18 cellular contexts compared by ENCODE assay signal in the genomic region with DNA sequence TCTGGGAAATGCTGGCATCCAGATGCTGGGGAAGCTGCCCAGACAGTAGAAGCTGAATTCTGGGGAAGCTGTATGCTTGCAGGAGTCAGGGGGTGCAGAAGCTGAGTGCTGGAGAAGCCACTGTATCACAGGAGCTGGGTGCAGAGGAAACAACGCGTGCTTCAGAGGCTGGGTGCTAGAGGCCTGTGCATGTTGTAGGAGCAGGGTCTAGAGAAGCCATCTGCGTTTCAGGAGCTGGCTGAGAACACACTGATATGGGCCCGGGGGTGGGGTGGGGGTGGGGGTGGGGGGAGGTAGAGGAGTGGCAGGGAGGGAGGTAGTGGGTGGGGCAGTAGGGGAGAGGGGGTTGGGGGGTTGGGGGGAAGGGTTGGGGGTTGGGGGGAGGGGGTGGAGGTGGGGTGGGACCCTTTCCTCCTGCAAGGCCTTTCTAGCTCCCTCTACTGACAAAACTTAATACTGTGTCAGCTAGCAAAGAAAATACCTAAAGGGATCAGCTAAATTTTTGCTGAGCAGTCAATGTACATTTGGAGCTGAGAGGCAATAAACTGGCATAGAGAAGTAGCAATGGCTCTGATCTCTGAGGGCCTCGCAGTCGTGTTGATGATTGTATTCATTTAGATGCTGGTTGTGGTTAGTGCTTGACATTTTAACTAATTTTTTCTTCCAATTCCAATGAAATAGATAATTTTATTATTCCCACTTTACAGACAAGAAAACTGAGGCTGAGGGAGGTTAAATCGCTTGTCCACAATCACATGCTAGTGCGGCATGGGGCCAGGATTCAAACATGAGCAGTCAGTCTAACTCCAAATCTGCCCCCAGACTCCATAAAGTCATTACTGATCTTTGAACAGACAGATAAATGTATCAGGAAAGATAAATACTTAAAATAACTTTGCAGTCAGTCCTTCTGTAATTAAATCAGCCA.
DNase-seq lines count a peak whose midpoint lies in the region; ATAC-seq and TF ChIP-seq lines count a peak whose summit lies in the region.
"Had no signal": no experiment of that assay in that cellular context is flagged by ENCODE, and none has a peak within 500 bp of the region (broad histone marks: within the 10 kb centered on the region; RNA-seq: fewer than 3 reads in every experiment).

No MANE protein-coding gene starts in this region.

- H3K36me3 Mint-ChIP-seq in chondrocyte (ENCODE audit: low read depth) (no peaks in the 10 kb centered on the region), osteocyte (ENCODE audit: unreplicated experiment) (no peaks in the 10 kb centered on the region)
- H3K36me3 Mint-ChIP-seq: stimulated activated naive B cell treated with anti-CD40 and anti-IgM and Interleukin-4, amounts not matched to agents 10 μg/mL and 1 μg/mL and 100 μg/mL, for 72 hours had no signal

- DNase-seq in NCI-H748 (lab: John Stamatoyannopoulos, UW; ENCODE audit: unreplicated experiment) = peak; percentile 1
- DNase-seq in NCI-H748 treated with DMSO at 0.1 percent for 48 hours (lab: John Stamatoyannopoulos, UW) = no peak
- DNase-seq in NB4 (ENCODE audit: low read depth) = no peak
- no peak for DNase-seq in chondrocyte (ENCODE audit: low spot score)
- no peak for DNase-seq in osteocyte (ENCODE audit: extremely low spot score, unreplicated experiment)
- DNase-seq in MV-4-11 (lab: John Stamatoyannopoulos, UW) = no peak
- DNase-seq in activated CD8-positive, alpha-beta memory T cell treated with anti-CD3 and anti-CD28 coated beads, Interleukin-2, amount 50 U/mL, for 4 hours = no peak
- DNase-seq: activated CD4-positive, alpha-beta T cell treated with anti-CD3 and anti-CD28 coated beads for 36 hours; activated naive CD4-positive, alpha-beta T cell; anterior cingulate cortex; GOT3; lower lobe of right lung; NCI-H187; NCI-H446 treated with DMSO at 0.1 percent for 48 hours; stimulated activated naive B cell treated with anti-CD40 and anti-IgM and Interleukin-4, amounts not matched to agents 10 μg/mL and 1 μg/mL and 100 μg/mL, for 72 hours; upper lobe of left lung had no signal

- TF ChIP-seq CTCF in NB4 (IDR thresholded peaks at IDR 0.05; ENCODE audit: low read depth, low read length) = peak; percentile 15
- peak; percentile 38 for TF ChIP-seq CTCF in chondrocyte (IDR thresholded peaks at IDR 0.05)
- peak; percentile 14 for TF ChIP-seq CTCF in osteocyte (IDR thresholded peaks at IDR 0.05)

- ATAC-seq in GM18498 (IDR thresholded peaks at IDR 0.05; ENCODE audit: unreplicated experiment) = no peak
- ATAC-seq: activated CD4-positive, alpha-beta T cell treated with anti-CD3 and anti-CD28 coated beads for 36 hours; lower lobe of right lung; stimulated activated naive B cell treated with anti-CD40 and anti-IgM and Interleukin-4, amounts not matched to agents 10 μg/mL and 1 μg/mL and 100 μg/mL, for 72 hours had no signal

- H3K9me3 Mint-ChIP-seq in chondrocyte (ENCODE audit: low read depth) = no peaks in the 10 kb centered on the region
- H3K9me3 Mint-ChIP-seq in osteocyte (ENCODE audit: unreplicated experiment) = no peaks in the 10 kb centered on the region
- H3K9me3 Mint-ChIP-seq: stimulated activated naive B cell treated with anti-CD40 and anti-IgM and Interleukin-4, amounts not matched to agents 10 μg/mL and 1 μg/mL and 100 μg/mL, for 72 hours had no signal

- no peak for TF ChIP-seq POLR2A in NB4 (IDR thresholded peaks at IDR 0.05; ENCODE audit: extremely low read depth, insufficient read length)

- no peak overlapping the region for H3K27ac Mint-ChIP-seq in chondrocyte (ENCODE audit: unreplicated experiment)
- no peak overlapping the region for H3K27ac Mint-ChIP-seq in osteocyte (ENCODE audit: unreplicated experiment)
- H3K27ac Mint-ChIP-seq: activated CD4-positive, alpha-beta T cell treated with anti-CD3 and anti-CD28 coated beads for 36 hours; progenitor cell of endocrine pancreas; stimulated activated naive B cell treated with anti-CD40 and anti-IgM and Interleukin-4, amounts not matched to agents 10 μg/mL and 1 μg/mL and 100 μg/mL, for 72 hours had no signal

- H3K4me1 Mint-ChIP-seq in chondrocyte (ENCODE audit: low read depth) = peaks cover 5% of the 10 kb centered on the region
- H3K4me1 Mint-ChIP-seq in osteocyte (ENCODE audit: unreplicated experiment) = peaks cover 14% of the 10 kb centered on the region
- H3K4me1 Mint-ChIP-seq: stimulated activated naive B cell treated with anti-CD40 and anti-IgM and Interleukin-4, amounts not matched to agents 10 μg/mL and 1 μg/mL and 100 μg/mL, for 72 hours had no signal

- H3K4me3 Mint-ChIP-seq in chondrocyte (ENCODE audit: unreplicated experiment) (no peak overlapping the region), osteocyte (ENCODE audit: unreplicated experiment) (no peak overlapping the region)
- H3K4me3 Mint-ChIP-seq: activated CD4-positive, alpha-beta T cell treated with anti-CD3 and anti-CD28 coated beads for 36 hours; stimulated activated naive B cell treated with anti-CD40 and anti-IgM and Interleukin-4, amounts not matched to agents 10 μg/mL and 1 μg/mL and 100 μg/mL, for 72 hours had no signal

- H3K27me3 Mint-ChIP-seq in chondrocyte (ENCODE audit: low read depth) (no peaks in the 10 kb centered on the region), osteocyte (ENCODE audit: unreplicated experiment) (no peaks in the 10 kb centered on the region)
- H3K27me3 Mint-ChIP-seq: activated CD4-positive, alpha-beta T cell treated with anti-CD3 and anti-CD28 coated beads for 36 hours; stimulated activated naive B cell treated with anti-CD40 and anti-IgM and Interleukin-4, amounts not matched to agents 10 μg/mL and 1 μg/mL and 100 μg/mL, for 72 hours had no signal

- H3K4me3 ChIP-seq in NB4 (ENCODE audit: low read depth, low read length) = no peak overlapping the region
- H3K4me3 ChIP-seq: lower lobe of right lung, upper lobe of left lung had no signal
